In the genomic region with DNA sequence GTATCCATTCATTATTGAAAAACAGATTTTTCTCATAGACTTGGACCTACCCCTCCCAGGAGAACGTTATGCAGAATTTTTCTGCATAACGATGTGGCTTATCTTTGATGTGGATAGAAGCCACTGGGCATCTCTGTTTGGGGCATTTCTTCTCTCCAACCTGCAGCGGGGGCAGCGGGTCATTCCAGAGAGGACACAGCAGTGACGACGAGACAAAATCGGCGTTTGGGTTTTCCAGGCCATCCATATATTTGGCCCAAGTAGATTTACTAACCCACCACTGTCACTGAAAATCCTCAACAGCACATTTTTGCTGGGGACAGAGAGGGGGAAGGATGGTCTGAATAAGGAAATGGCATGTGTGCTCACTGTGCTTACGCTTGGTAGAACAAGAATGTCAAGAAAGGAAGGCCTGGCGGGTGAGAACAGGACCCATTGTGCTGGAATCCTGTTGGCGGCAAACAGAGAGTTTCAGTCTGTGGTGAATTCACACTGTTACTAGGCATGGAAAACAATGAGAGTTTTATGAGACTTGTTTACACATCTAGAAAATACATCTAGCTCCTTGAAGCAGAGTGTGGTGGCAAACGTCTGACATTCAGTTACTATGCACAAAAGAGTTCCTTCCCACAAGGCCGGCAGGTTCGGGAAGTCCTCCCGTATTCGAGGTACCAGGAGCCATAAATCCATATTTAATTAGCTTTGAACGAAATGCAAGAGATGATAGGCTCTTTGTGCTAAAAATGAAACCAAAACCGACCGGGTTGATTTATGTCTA, we compare ENCODE assay signal across 9 cellular contexts.
A peak's percentile ranks its signal among the peaks of the same experiment; 100 is the strongest.
DNase-seq lines count a peak whose midpoint lies in the region; ATAC-seq and TF ChIP-seq lines count a peak whose summit lies in the region.
"Had no signal": no experiment of that assay in that cellular context is flagged by ENCODE, and none has a peak within 500 bp of the region (broad histone marks: within the 10 kb centered on the region; RNA-seq: fewer than 3 reads in every experiment).

No MANE protein-coding gene starts in this region.

- intact Hi-C loops in dendritic cell treated with granulocyte-macrophage colony-stimulating factor and Interleukin-4, amounts not matched to agents 40 ng/mL and 50 ng/mL, for 4 days (cut with micrococcal nuclease): no loop called here
- intact Hi-C loops in posterior vena cava (cut with DNase I): loop anchor here (5.0 to 10.0 kb wide), 2 partner anchors 227 to 1070 kb away; no protein-coding TSS in a partner anchor

- H2AFZ ChIP-seq in KMS-11 (ENCODE audit: low read depth): peak overlapping the region; percentile 42

- TF ChIP-seq CTCF in KMS-11 (conservative IDR thresholded peaks at IDR 0.05; ENCODE audit: low read depth, low read length): no peak

- H3K4me1 ChIP-seq in KMS-11 (ENCODE audit: low read depth, poor library complexity, severe bottlenecking) (peaks cover 51% of the 10 kb centered on the region), muscle layer of duodenum (ENCODE audit: control insufficient read depth in 1 of 2, insufficient read depth in 2 of 2, low read length in 2 of 2) (peaks cover 14% of the 10 kb centered on the region in 2 donors)

- H3K36me3 ChIP-seq in KMS-11 (ENCODE audit: insufficient read depth): no peaks in the 10 kb centered on the region
- H3K36me3 ChIP-seq in muscle layer of duodenum (ENCODE audit: control insufficient read depth in 1 of 2, insufficient read depth in 2 of 2, low read length in 2 of 2): peaks cover 0 to 11% of the 10 kb centered on the region in 2 donors

- H3K27me3 Mint-ChIP-seq in dendritic cell treated with granulocyte-macrophage colony-stimulating factor and Interleukin-4, amounts not matched to agents 40 ng/mL and 50 ng/mL, for 4 days: no peaks in the 10 kb centered on the region

- H3K79me2 ChIP-seq in KMS-11 (ENCODE audit: insufficient read depth, low read depth): no peaks in the 10 kb centered on the region

- peak overlapping the region; percentile 34 for H3K4me2 ChIP-seq in KMS-11

- peak overlapping the region; percentile 15; the same call in 1 of the 2 replicates for H3K9ac ChIP-seq in KMS-11

- peak overlapping the region; percentile 14; the same call in 1 of the 2 replicates for H3K27ac ChIP-seq in KMS-11
- H3K27ac ChIP-seq in muscle layer of duodenum (ENCODE audit: low read length): peak overlapping the region; percentile 91

- peak overlapping the region; percentile 99 for H3K27ac Mint-ChIP-seq in dendritic cell treated with granulocyte-macrophage colony-stimulating factor and Interleukin-4, amounts not matched to agents 40 ng/mL and 50 ng/mL, for 4 days

- H3K27me3 ChIP-seq in KMS-11 (ENCODE audit: insufficient read depth, low read depth) (no peaks in the 10 kb centered on the region), muscle layer of duodenum (ENCODE audit: low read depth, low read length) (no peaks in the 10 kb centered on the region)

- no peak for ATAC-seq in GM21447 (IDR thresholded peaks at IDR 0.05; ENCODE audit: unreplicated experiment)

- H3K4me3 Mint-ChIP-seq in dendritic cell treated with granulocyte-macrophage colony-stimulating factor and Interleukin-4, amounts not matched to agents 40 ng/mL and 50 ng/mL, for 4 days: peak overlapping the region; percentile 51

- peak; percentile 54 for DNase-seq in A172 (ENCODE audit: low spot score)
- DNase-seq in posterior vena cava (ENCODE audit: low spot score): no peak
- no peak for DNase-seq in MV-4-11 (lab: John Stamatoyannopoulos, UW)
- no peak for DNase-seq in activated effector memory CD4-positive, alpha-beta T cell treated with anti-CD3 and anti-CD28 coated beads, Interleukin-2, amount 50 U/mL, for 16 hours
- DNase-seq: islet precursor cell had no signal

- peaks cover 71% of the 10 kb centered on the region for H3K4me1 Mint-ChIP-seq in dendritic cell treated with granulocyte-macrophage colony-stimulating factor and Interleukin-4, amounts not matched to agents 40 ng/mL and 50 ng/mL, for 4 days (ENCODE audit: low read depth)

- no peaks in the 10 kb centered on the region for H4K20me1 ChIP-seq in KMS-11 (ENCODE audit: insufficient read depth)

- H3K9me3 Mint-ChIP-seq in dendritic cell treated with granulocyte-macrophage colony-stimulating factor and Interleukin-4, amounts not matched to agents 40 ng/mL and 50 ng/mL, for 4 days: no peaks in the 10 kb centered on the region

- H3K9me3 ChIP-seq in muscle layer of duodenum (ENCODE audit: control insufficient read depth in 1 of 2, low read length in 2 of 2): no peaks in the 10 kb centered on the region

- H3K4me3 ChIP-seq in KMS-11 (IDR thresholded peaks at IDR 0.05; ENCODE audit: insufficient read depth, low read depth, low read length) (no peak overlapping the region), muscle layer of duodenum (ENCODE audit: low read depth in 1 of 2, low read length in 2 of 2) (peak overlapping the region; percentile 36 to 41)

- H3K36me3 Mint-ChIP-seq in dendritic cell treated with granulocyte-macrophage colony-stimulating factor and Interleukin-4, amounts not matched to agents 40 ng/mL and 50 ng/mL, for 4 days (ENCODE audit: low read depth): peaks cover 14% of the 10 kb centered on the region
